ENCODE assay signal across 1 cellular context in the genomic region with DNA sequence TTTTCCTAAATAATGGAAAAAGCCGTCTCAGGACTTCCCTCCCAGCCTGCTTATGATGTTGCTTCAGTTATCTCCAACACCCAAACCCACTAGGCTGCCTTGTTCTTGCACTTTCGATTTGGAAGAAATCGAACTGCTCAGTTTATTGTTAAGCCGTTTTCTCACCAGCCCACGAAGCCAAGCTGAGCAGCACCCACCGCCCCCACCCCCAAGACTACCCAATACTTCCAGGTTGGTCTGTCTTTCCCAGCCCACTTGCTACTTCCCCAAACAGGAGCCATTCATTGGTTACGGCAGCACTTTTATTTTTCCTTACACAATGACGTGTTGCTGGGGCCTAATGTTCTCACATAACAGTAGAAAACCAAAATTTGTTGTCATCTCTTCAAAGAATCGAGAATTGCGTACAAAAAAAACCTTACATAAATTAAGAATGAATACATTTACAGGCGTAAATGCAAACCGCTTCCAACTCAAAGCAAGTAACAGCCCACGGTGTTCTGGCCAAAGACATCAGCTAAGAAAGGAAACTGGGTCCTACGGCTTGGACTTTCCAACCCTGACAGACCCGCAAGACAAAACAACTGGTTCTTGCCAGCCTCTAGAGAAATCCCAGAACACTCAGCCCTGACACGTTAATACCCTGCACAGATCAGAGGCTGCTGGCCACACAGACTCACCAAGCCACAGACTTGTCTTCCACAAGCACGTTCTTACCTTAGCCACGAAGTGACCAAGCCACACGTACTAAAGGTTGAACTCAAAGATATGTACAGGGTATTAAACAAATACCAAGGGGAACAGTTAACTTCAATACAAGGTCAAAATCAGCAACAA.
TF ChIP-seq lines count a peak whose summit lies in the region.

No MANE protein-coding gene starts in this region.

TF ChIP-seq in K562, 482 proteins besides CTCF, POLR2A, EP300 and RAD21 (continued from another document):
- TF ChIP-seq CREB3 (tag; conservative IDR thresholded peaks at IDR 0.05; ENCODE audit: low read depth) (no peak), TRIM24 (IDR thresholded peaks at IDR 0.05) (no peak), RCOR1 (IDR thresholded peaks at IDR 0.05; ENCODE audit: borderline replicate concordance in 1 of 2, low read depth in 2 of 2, low read length in 2 of 2) (no peak), ZKSCAN1 (IDR thresholded peaks at IDR 0.05; ENCODE audit: low read depth, low read length) (0 out of 2 replicates have a peak, but pooled peaks have one; percentile 2), ZNF586 (CRISPR knock-in tag; conservative IDR thresholded peaks at IDR 0.05) (0 out of 2 replicates have a peak, but pooled peaks have one; percentile 27), ZKSCAN8 (CRISPR knock-in tag; IDR thresholded peaks at IDR 0.05) (no peak), ZNF444 (CRISPR knock-in tag; IDR thresholded peaks at IDR 0.05) (no peak), RFX7 (CRISPR knock-in tag; IDR thresholded peaks at IDR 0.05) (no peak), TEAD4 (IDR thresholded peaks at IDR 0.05; ENCODE audit: low read length) (no peak), TEAD4 (CRISPR knock-in tag; IDR thresholded peaks at IDR 0.05; ENCODE audit: borderline replicate concordance) (no peak), CREB1 (IDR thresholded peaks at IDR 0.05) (no peak), CREB1 (CRISPR knock-in tag; IDR thresholded peaks at IDR 0.05) (peak; percentile 38; the same call in 1 of the 2 replicates), MAZ (CRISPR knock-in tag; conservative IDR thresholded peaks at IDR 0.05 in 1 of 2, IDR thresholded peaks at IDR 0.05 in 1 of 2) (peak in 1 of 2 experiments; percentile 46; a peak in 1 of 4 replicates), GTF2E2 (tag; IDR thresholded peaks at IDR 0.05) (no peak), MGA (IDR thresholded peaks at IDR 0.05) (0 out of 2 replicates have a peak, but pooled peaks have one; percentile 34), ZBTB7A (IDR thresholded peaks at IDR 0.05; ENCODE audit: borderline replicate concordance, control insufficient read depth, low read depth, low read length) (no peak), WHSC1 (IDR thresholded peaks at IDR 0.05; ENCODE audit: low read length) (no peak), ZNF717 (CRISPR knock-in tag; IDR thresholded peaks at IDR 0.05) (no peak), BRF1 (IDR thresholded peaks at IDR 0.05; ENCODE audit: borderline replicate concordance, extremely low read depth, insufficient read length) (no peak)
- TF ChIP-seq, protein P1, sequence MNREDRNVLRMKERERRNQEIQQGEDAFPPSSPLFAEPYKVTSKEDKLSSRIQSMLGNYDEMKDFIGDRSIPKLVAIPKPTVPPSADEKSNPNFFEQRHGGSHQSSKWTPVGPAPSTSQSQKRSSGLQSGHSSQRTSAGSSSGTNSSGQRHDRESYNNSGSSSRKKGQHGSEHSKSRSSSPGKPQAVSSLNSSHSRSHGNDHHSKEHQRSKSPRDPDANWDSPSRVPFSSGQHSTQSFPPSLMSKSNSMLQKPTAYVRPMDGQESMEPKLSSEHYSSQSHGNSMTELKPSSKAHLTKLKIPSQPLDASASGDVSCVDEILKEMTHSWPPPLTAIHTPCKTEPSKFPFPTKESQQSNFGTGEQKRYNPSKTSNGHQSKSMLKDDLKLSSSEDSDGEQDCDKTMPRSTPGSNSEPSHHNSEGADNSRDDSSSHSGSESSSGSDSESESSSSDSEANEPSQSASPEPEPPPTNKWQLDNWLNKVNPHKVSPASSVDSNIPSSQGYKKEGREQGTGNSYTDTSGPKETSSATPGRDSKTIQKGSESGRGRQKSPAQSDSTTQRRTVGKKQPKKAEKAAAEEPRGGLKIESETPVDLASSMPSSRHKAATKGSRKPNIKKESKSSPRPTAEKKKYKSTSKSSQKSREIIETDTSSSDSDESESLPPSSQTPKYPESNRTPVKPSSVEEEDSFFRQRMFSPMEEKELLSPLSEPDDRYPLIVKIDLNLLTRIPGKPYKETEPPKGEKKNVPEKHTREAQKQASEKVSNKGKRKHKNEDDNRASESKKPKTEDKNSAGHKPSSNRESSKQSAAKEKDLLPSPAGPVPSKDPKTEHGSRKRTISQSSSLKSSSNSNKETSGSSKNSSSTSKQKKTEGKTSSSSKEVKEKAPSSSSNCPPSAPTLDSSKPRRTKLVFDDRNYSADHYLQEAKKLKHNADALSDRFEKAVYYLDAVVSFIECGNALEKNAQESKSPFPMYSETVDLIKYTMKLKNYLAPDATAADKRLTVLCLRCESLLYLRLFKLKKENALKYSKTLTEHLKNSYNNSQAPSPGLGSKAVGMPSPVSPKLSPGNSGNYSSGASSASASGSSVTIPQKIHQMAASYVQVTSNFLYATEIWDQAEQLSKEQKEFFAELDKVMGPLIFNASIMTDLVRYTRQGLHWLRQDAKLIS (CRISPR knock-in tag; IDR thresholded peaks at IDR 0.05): peak; percentile 83; the same call in 1 of the 2 replicates
- TF ChIP-seq, protein P2, sequence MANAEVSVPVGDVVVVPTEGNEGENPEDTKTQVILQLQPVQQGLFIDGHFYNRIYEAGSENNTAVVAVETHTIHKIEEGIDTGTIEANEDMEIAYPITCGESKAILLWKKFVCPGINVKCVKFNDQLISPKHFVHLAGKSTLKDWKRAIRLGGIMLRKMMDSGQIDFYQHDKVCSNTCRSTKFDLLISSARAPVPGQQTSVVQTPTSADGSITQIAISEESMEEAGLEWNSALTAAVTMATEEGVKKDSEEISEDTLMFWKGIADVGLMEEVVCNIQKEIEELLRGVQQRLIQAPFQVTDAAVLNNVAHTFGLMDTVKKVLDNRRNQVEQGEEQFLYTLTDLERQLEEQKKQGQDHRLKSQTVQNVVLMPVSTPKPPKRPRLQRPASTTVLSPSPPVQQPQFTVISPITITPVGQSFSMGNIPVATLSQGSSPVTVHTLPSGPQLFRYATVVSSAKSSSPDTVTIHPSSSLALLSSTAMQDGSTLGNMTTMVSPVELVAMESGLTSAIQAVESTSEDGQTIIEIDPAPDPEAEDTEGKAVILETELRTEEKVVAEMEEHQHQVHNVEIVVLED (CRISPR knock-in tag; IDR thresholded peaks at IDR 0.05): no peak
